Comparison of ENCODE assay signal across 8 cellular contexts in the genomic region with DNA sequence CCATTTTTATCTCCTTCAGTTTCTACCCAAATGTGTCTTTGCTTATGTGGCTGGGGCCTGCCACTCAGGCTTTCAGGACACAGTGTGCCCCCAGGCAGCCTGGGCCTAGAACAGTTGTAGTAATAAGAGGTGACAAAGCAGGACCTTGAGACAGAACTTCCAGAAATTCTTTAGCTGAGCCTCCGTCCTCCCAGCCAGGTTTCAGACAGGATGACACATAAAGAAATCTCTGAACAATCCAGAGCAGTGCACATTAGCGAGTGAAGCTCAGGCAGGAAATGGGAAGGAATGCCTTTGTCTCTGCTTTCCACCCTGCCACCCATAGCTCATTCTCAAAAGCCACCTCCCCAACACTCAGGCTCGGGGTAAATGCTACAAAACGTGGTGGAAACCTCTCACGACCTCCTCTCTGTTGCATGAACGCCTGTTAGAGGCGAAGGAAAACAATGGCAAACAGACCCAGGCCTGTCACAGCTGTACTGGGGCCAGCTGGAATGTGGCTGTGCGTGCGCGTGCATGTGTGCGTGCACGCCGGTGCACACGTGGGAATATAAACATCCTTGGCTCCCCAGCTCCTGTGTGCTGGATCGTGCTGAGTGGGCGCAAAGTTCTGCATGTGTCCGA.
DNase-seq lines count a peak whose midpoint lies in the region; TF ChIP-seq lines count a peak whose summit lies in the region.

No MANE protein-coding gene starts in this region.

- 14 to 39% (median 18%) methylated on average over 17 of the region's 17 CpGs for whole genome bisulfite sequencing in stomach, 5 donors

- no peak for TF ChIP-seq EP300 in stomach (IDR thresholded peaks at IDR 0.05)

- intact Hi-C loops in stomach (cut with DNase I; ENCODE audit: low total_unique reads): no loop called here

- H3K36me3 ChIP-seq in stomach: no peaks in the 10 kb centered on the region

- DNase-seq in activated T-cell treated with anti-CD3 and anti-CD28 coated beads, Interleukin-2, amount 50 U/mL, for 24 hours: no peak
- no peak for DNase-seq in activated T-cell treated with anti-CD3 and anti-CD28 coated beads, Interleukin-2, amount 50 U/mL, for 48 hours
- DNase-seq in NCI-H226 (peak; percentile 20), fibroblast of mammary gland (ENCODE audit: low read depth) (peak; percentile 63), stomach (peak; percentile 67), RKO (ENCODE audit: low spot score) (no peak), activated gamma-delta T cell treated with Interleukin-2 at 50 U/mL for 16 hours (no peak), cortex of kidney (lab: John Stamatoyannopoulos, UW) (no peak)

- peaks cover 48 to 77% (median 64%) of the 10 kb centered on the region in 4 donors for H3K4me1 ChIP-seq in stomach

- H3K9me3 Mint-ChIP-seq in activated T-cell treated with anti-CD3 and anti-CD28 coated beads, Interleukin-2, amount 50 U/mL, for 24 hours: no peaks in the 10 kb centered on the region

- peak overlapping the region; percentile 59 to 88 (median 82) for H3K27ac ChIP-seq in stomach

- H3K4me3 ChIP-seq in fibroblast of mammary gland (ENCODE audit: control insufficient read depth, low read depth, low read length): no peak overlapping the region
- H3K4me3 ChIP-seq in stomach: no peak overlapping the region

- H3K36me3 Mint-ChIP-seq in activated T-cell treated with anti-CD3 and anti-CD28 coated beads, Interleukin-2, amount 50 U/mL, for 24 hours (ENCODE audit: low read depth): no peaks in the 10 kb centered on the region

- H3K27me3 ChIP-seq in stomach: no peaks in the 10 kb centered on the region

- TF ChIP-seq POLR2A in stomach (IDR thresholded peaks at IDR 0.05): no peak

- no peaks in the 10 kb centered on the region for H3K9me3 ChIP-seq in stomach

- H3K27ac Mint-ChIP-seq in activated T-cell treated with anti-CD3 and anti-CD28 coated beads, Interleukin-2, amount 50 U/mL, for 24 hours: peak overlapping the region; percentile 55

- peak overlapping the region; percentile 19 for H3K4me3 Mint-ChIP-seq in activated T-cell treated with anti-CD3 and anti-CD28 coated beads, Interleukin-2, amount 50 U/mL, for 24 hours

- no peaks in the 10 kb centered on the region for H3K27me3 Mint-ChIP-seq in activated T-cell treated with anti-CD3 and anti-CD28 coated beads, Interleukin-2, amount 50 U/mL, for 24 hours

- peaks cover 63% of the 10 kb centered on the region for H3K4me1 Mint-ChIP-seq in activated T-cell treated with anti-CD3 and anti-CD28 coated beads, Interleukin-2, amount 50 U/mL, for 24 hours (ENCODE audit: low read depth)

- TF ChIP-seq CTCF in fibroblast of mammary gland (conservative IDR thresholded peaks at IDR 0.05; ENCODE audit: control insufficient read depth, insufficient read depth, low read depth, low read length): no peak
- TF ChIP-seq CTCF in stomach (IDR thresholded peaks at IDR 0.05): no peak

Comparison
In these comparisons a context has a peak if more than half of its experiments do, and no peak if none do; other contexts are left out.
1. DNase-seq: peak in NCI-H226 (single experiment), fibroblast of mammary gland (single experiment) and stomach (single experiment); none in activated T-cell treated with anti-CD3 and anti-CD28 coated beads, Interleukin-2, amount 50 U/mL, for 24 hours (single experiment), activated T-cell treated with anti-CD3 and anti-CD28 coated beads, Interleukin-2, amount 50 U/mL, for 48 hours (0 of 2), RKO (single experiment), activated gamma-delta T cell treated with Interleukin-2 at 50 U/mL for 16 hours (single experiment) and cortex of kidney (single experiment).